Comparison of ENCODE assay signal across 10 cellular contexts in genomic region chr2:158998486-158999248, GRCh38. TPM values are rescaled to one million over a fixed set of nuclear protein-coding genes. Genes with fewer than 3 reads are reported as not detected.
A peak's percentile ranks its signal among the peaks of the same experiment; 100 is the strongest.
DNase-seq lines count a peak whose midpoint lies in the region; ATAC-seq lines count a peak whose summit lies in the region.
"Had no signal": no experiment of that assay in that cellular context is flagged by ENCODE, and none has a peak within 500 bp of the region (broad histone marks: within the 10 kb centered on the region; RNA-seq: fewer than 3 reads in every experiment).

No MANE protein-coding gene starts in this region.

- H3K9me3 ChIP-seq in right cardiac atrium (ENCODE audit: control insufficient read depth, low read length) = no peaks in the 10 kb centered on the region

- H3K4ac ChIP-seq in mesendoderm (ENCODE audit: low read depth, low read length) = no peak overlapping the region

- no peak overlapping the region for H4K8ac ChIP-seq in mesendoderm (ENCODE audit: low read depth, low read length)

- H3K27me3 ChIP-seq in right cardiac atrium (ENCODE audit: control insufficient read depth, insufficient read depth) (no peaks in the 10 kb centered on the region), mesendoderm (ENCODE audit: insufficient read depth, low read length, poor library complexity) (no peaks in the 10 kb centered on the region)

- H3K9ac ChIP-seq in mesendoderm (ENCODE audit: low read length) = no peak overlapping the region

- H2BK5ac ChIP-seq in mesendoderm (ENCODE audit: low read length) = no peak overlapping the region

- H4K5ac ChIP-seq in mesendoderm (ENCODE audit: low read length) = no peak overlapping the region

- H2BK15ac ChIP-seq in mesendoderm (replicated peaks; ENCODE audit: low read depth) = no peak overlapping the region

- WGBS in right cardiac atrium = 63% methylated on average over 9 of the region's 9 CpGs
- no CpG with 5 or more reads among the region's 9 CpGs for WGBS in mesendoderm (ENCODE audit: extremely low coverage, insufficient coverage, low lambda C conversion rate)

- ATAC-seq in right cardiac atrium (peak in 1 of 2 donors; percentile 32), HG02642 (IDR thresholded peaks at IDR 0.05; ENCODE audit: poor library complexity, unreplicated experiment) (no peak), HG02840 (IDR thresholded peaks at IDR 0.05; ENCODE audit: low FRiP score, unreplicated experiment) (no peak)

- H3K4me1 ChIP-seq in right cardiac atrium (ENCODE audit: control insufficient read depth, insufficient read depth, low read length) (peaks cover 18% of the 10 kb centered on the region), mesendoderm (ENCODE audit: control insufficient read depth, low read depth, low read length) (peaks cover 6% of the 10 kb centered on the region)

- no peak overlapping the region for H2BK120ac ChIP-seq in mesendoderm (ENCODE audit: low read depth, low read length)

- in situ Hi-C loops in SK-MEL-5 (cut with HindIII; ENCODE audit: low pct_unique_long_range_greater_than_20kb, low sequenced_read_pairs) = no loop called here

- H3K23ac ChIP-seq in mesendoderm (ENCODE audit: low read length) = no peak overlapping the region

- H3K4me3 ChIP-seq in right cardiac atrium (ENCODE audit: low read length) (no peak overlapping the region), mesendoderm (ENCODE audit: low read length) (no peak overlapping the region)
- H3K4me3 ChIP-seq: smooth muscle cell had no signal

- no peak overlapping the region for H2AK5ac ChIP-seq in mesendoderm (ENCODE audit: low read length)

- H3K4me2 ChIP-seq in mesendoderm (ENCODE audit: low read length) = no peak overlapping the region
- H3K4me2 ChIP-seq: smooth muscle cell had no signal

- peak; percentile 52 for DNase-seq in H4 (ENCODE audit: low spot score)
- DNase-seq in SK-MEL-5 (ENCODE audit: low read depth, low spot score) = peak; percentile 80
- no peak for DNase-seq in right cardiac atrium
- peak in 33 of 49 donors; percentile 2 to 76 (median 40) for DNase-seq in substantia nigra (lab: John Stamatoyannopoulos, UW)
- no peak for DNase-seq in NCI-H2107 treated with DMSO at 0.1 percent for 48 hours (lab: John Stamatoyannopoulos, UW; ENCODE audit: unreplicated experiment)
- no peak for DNase-seq in mesendoderm
- DNase-seq: NCI-H510A treated with DMSO at 0.1 percent for 48 hours had no signal

- intact Hi-C loops in right cardiac atrium (cut with DNase I) = no loop called here

- H3K79me2 ChIP-seq in mesendoderm (ENCODE audit: control insufficient read depth, insufficient read depth, low read length) = no peaks in the 10 kb centered on the region

- no peaks in the 10 kb centered on the region for H3K36me3 ChIP-seq in mesendoderm (ENCODE audit: control insufficient read depth, insufficient read depth, low read length)

- H3K79me1 ChIP-seq in mesendoderm (ENCODE audit: low read length) = peaks cover 2% of the 10 kb centered on the region

- H3K27ac ChIP-seq in right cardiac atrium (ENCODE audit: low read length) (peak overlapping the region; percentile 40), substantia nigra (ENCODE audit: low read depth, low read length, poor library complexity, severe bottlenecking) (peak overlapping the region; percentile 80), mesendoderm (ENCODE audit: low read depth, low read length) (no peak overlapping the region)

- no peak overlapping the region for H3K56ac ChIP-seq in mesendoderm (ENCODE audit: low read length)

- H3K18ac ChIP-seq in mesendoderm (ENCODE audit: low read length) = no peak overlapping the region

RNA-seq across cellular contexts. Expression of gene TANC1, which starts 30.2 kb away (rescaled TPM):
- total RNA-seq in H4 (2014; rRNA removed; shearing (Covaris generic)) = 14.6 and 16.6 TPM in 2 replicates
- total RNA-seq in SK-MEL-5 (2014; rRNA removed; shearing (Covaris generic)) = 34.6 and 42.6 TPM in 2 replicates
- 39.2 and 55.8 TPM in 2 replicates for polyA plus RNA-seq in SK-MEL-5 (2015; cell fraction: cytosol; rRNA removed)
- 190 and 230 TPM in 2 replicates for polyA plus RNA-seq in SK-MEL-5 (2015; cell fraction: nucleus; rRNA removed)
- total RNA-seq in right cardiac atrium = 10 to 100 TPM; 44.2 to 75.8 (median 51.1) TPM
- 22.8 TPM for polyA plus RNA-seq in right cardiac atrium
- 2.6 TPM for polyA plus RNA-seq in mesendoderm (2013, experiment 1 of 2)
- 2.8 TPM for polyA plus RNA-seq in mesendoderm (2013, experiment 2 of 2)

Comparison
In these comparisons a context has a peak if more than half of its experiments do, and no peak if none do; other contexts are left out.
1. DNase-seq: peak in H4 (single experiment), SK-MEL-5 (single experiment) and substantia nigra (33 of 49); none in right cardiac atrium (0 of 3), NCI-H2107 treated with DMSO at 0.1 percent for 48 hours (single experiment) and mesendoderm (single experiment).